8 cellular contexts compared by ENCODE assay signal in genomic region chr7:88306590-88307048, GRCh38. TPM values are rescaled to one million over a fixed set of nuclear protein-coding genes. Genes with fewer than 3 reads are reported as not detected.
DNase-seq lines count a peak whose midpoint lies in the region; ATAC-seq lines count a peak whose summit lies in the region.

STEAP4 (minus strand) TSS chr7:88306894; CDS start chr7:88284269, 22,625 bp downstream.

- DNase-seq in H7 (peak; percentile 53), UCSD-AML1 (lab: John Stamatoyannopoulos, UW; ENCODE audit: unreplicated experiment) (peak; percentile 28), glomerular visceral epithelial cell (ENCODE audit: extremely low spot score) (peak; percentile 59), neuronal stem cell (ENCODE audit: low spot score) (peak; percentile 21), HUDEP-2 (lab: John Stamatoyannopoulos, UW; ENCODE audit: unreplicated experiment in 76 of 76) (no peak)
- DNase-seq in activated effector memory CD4-positive, alpha-beta T cell treated with anti-CD3 and anti-CD28 coated beads, Interleukin-2, amount 50 U/mL, for 16 hours: no peak
- DNase-seq in activated CD4-positive, CD25-positive, alpha-beta regulatory T cell treated with anti-CD3 and anti-CD28 coated beads, Interleukin-2, amount 50 U/mL, for 72 hours: no peak

- H4K8ac ChIP-seq in neuronal stem cell (ENCODE audit: low read depth, low read length): no peak within 1 kb of the TSS

- peak within 1 kb of the TSS; percentile 37 for H3K18ac ChIP-seq in neuronal stem cell (ENCODE audit: low read length)

- peak within 1 kb of the TSS; percentile 61 for H3K4me2 ChIP-seq in neuronal stem cell (ENCODE audit: insufficient read depth, low read length, poor library complexity, severe bottlenecking)

- no peak within 1 kb of the TSS for H2AK5ac ChIP-seq in neuronal stem cell (ENCODE audit: low read depth, low read length)

- no CpG with 5 or more reads among the region's 30 CpGs for WGBS in neuronal stem cell (ENCODE audit: extremely low coverage in 2 of 2, insufficient read length in 2 of 2, insufficient replicate concordance in 1 of 2), 2 donors

- H3K4me3 ChIP-seq in H7 (ENCODE audit: insufficient read depth, low read depth, low read length): peak within 1 kb of the TSS; percentile 47
- H3K4me3 ChIP-seq in neuronal stem cell (ENCODE audit: low read length in 2 of 2): peak within 1 kb of the TSS; percentile 20 to 75

- H2BK5ac ChIP-seq in neuronal stem cell (ENCODE audit: low read length): no peak within 1 kb of the TSS

- no peak within 1 kb of the TSS for H3K27ac ChIP-seq in neuronal stem cell (replicated peaks; ENCODE audit: low read length)

- no peaks in the 10 kb centered on the region for H3K9me3 ChIP-seq in neuronal stem cell (replicated peaks in 1 of 2; ENCODE audit: control insufficient read depth in 2 of 2, insufficient read depth in 1 of 2, low read depth in 1 of 2, low read length in 2 of 2)

- H3K9ac ChIP-seq in neuronal stem cell (ENCODE audit: low read depth, low read length, poor library complexity): peak within 1 kb of the TSS; percentile 66

- no peak within 1 kb of the TSS for H2BK12ac ChIP-seq in neuronal stem cell (ENCODE audit: low read length)

- H2AFZ ChIP-seq in neuronal stem cell (ENCODE audit: low read length): peak within 1 kb of the TSS; percentile 83

- no peak within 1 kb of the TSS for H3K23ac ChIP-seq in neuronal stem cell (ENCODE audit: low read depth, low read length, poor library complexity)

- no peak within 1 kb of the TSS for H3K4ac ChIP-seq in neuronal stem cell (ENCODE audit: low read length)

- H3K79me1 ChIP-seq in neuronal stem cell (ENCODE audit: low read depth, low read length): no peaks in the 10 kb centered on the region

- H3K14ac ChIP-seq in neuronal stem cell (ENCODE audit: low read length): peak within 1 kb of the TSS; percentile 97

- ATAC-seq in HG02870 (IDR thresholded peaks at IDR 0.05; ENCODE audit: unreplicated experiment): no peak

- peaks cover 0 to 6% of the 10 kb centered on the region in 2 donors for H3K4me1 ChIP-seq in neuronal stem cell (ENCODE audit: control insufficient read depth in 2 of 2, insufficient read depth in 1 of 2, low read depth in 1 of 2, low read length in 2 of 2)

- no peak within 1 kb of the TSS for H2BK120ac ChIP-seq in neuronal stem cell (ENCODE audit: low read depth, low read length)

- H3K27me3 ChIP-seq in H7 (ENCODE audit: control insufficient read depth, insufficient read depth, low read length): peaks cover 12% of the 10 kb centered on the region
- H3K27me3 ChIP-seq in neuronal stem cell (ENCODE audit: control insufficient read depth in 3 of 3, insufficient read depth in 3 of 3, low read depth in 1 of 3, low read length in 3 of 3): peaks cover 0 to 41% (median 12%) of the 10 kb centered on the region in 3 experiments

- H2BK15ac ChIP-seq in neuronal stem cell (ENCODE audit: low read length): no peak within 1 kb of the TSS

- no peak within 1 kb of the TSS for H4K91ac ChIP-seq in neuronal stem cell (ENCODE audit: low read depth, low read length, poor library complexity)

- H3K36me3 ChIP-seq in H7 (replicated peaks; ENCODE audit: control insufficient read depth, insufficient read depth, low read length): no peaks in the 10 kb centered on the region
- H3K36me3 ChIP-seq in neuronal stem cell (replicated peaks in 1 of 2; ENCODE audit: control insufficient read depth in 2 of 2, insufficient read depth in 2 of 2, low read length in 2 of 2): no peaks in the 10 kb centered on the region

RNA-seq across cellular contexts. Expression of gene STEAP4, which starts in this region (rescaled TPM):
- total RNA-seq in H7 (2014; rRNA removed; shearing (Covaris generic)): under 0.01 TPM in 1 of 2 replicates, not detected in the other
- polyA plus RNA-seq in neuronal stem cell (2013, experiment 1 of 2): not detected
- polyA plus RNA-seq in neuronal stem cell (2013, experiment 2 of 2): not detected

Comparison
In these comparisons a context has a peak if more than half of its experiments do, and no peak if none do; other contexts are left out.
1. Peak in DNase-seq and H3K4me3 ChIP-seq in H7; RNA of the gene not detected or under 1 TPM.
2. DNase-seq: peak in UCSD-AML1 (single experiment), glomerular visceral epithelial cell (single experiment) and neuronal stem cell (single experiment); none in activated effector memory CD4-positive, alpha-beta T cell treated with anti-CD3 and anti-CD28 coated beads, Interleukin-2, amount 50 U/mL, for 16 hours (single experiment), activated CD4-positive, CD25-positive, alpha-beta regulatory T cell treated with anti-CD3 and anti-CD28 coated beads, Interleukin-2, amount 50 U/mL, for 72 hours (single experiment) and HUDEP-2 (0 of 76).